12 cellular contexts compared by ENCODE assay signal in genomic region chrX:11764602-11765067, GRCh38. TPM values are rescaled to one million over a fixed set of nuclear protein-coding genes. Genes with fewer than 3 reads are reported as not detected.
DNase-seq lines count a peak whose midpoint lies in the region; ATAC-seq, FAIRE-seq and TF ChIP-seq lines count a peak whose summit lies in the region.
"Had no signal": no experiment of that assay in that cellular context is flagged by ENCODE, and none has a peak within 500 bp of the region (broad histone marks: within the 10 kb centered on the region; RNA-seq: fewer than 3 reads in every experiment).

No MANE protein-coding gene starts in this region.

- TF ChIP-seq CTCF in astrocyte (IDR thresholded peaks at IDR 0.05; ENCODE audit: insufficient read depth, low read depth, low read length): no peak
- no peak for TF ChIP-seq CTCF in endodermal cell (conservative IDR thresholded peaks at IDR 0.05)
- TF ChIP-seq CTCF in chondrocyte (IDR thresholded peaks at IDR 0.05): no peak

- H3K79me2 ChIP-seq in astrocyte (ENCODE audit: insufficient read depth, low read length): peaks cover 6% of the 10 kb centered on the region

- POLR2A ChIA-PET in CD8-positive, alpha-beta memory T cell (lab: Charles Lee): no interaction called here

- no peaks in the 10 kb centered on the region for H3K27me3 Mint-ChIP-seq in CD8-positive, alpha-beta memory T cell
- no peaks in the 10 kb centered on the region for H3K27me3 Mint-ChIP-seq in astrocyte (ENCODE audit: low read depth, unreplicated experiment)
- H3K27me3 Mint-ChIP-seq in endodermal cell (ENCODE audit: insufficient read depth): no peaks in the 10 kb centered on the region
- H3K27me3 Mint-ChIP-seq in chondrocyte (ENCODE audit: low read depth): no peaks in the 10 kb centered on the region

- H3K27ac Mint-ChIP-seq in CD8-positive, alpha-beta memory T cell: peak overlapping the region; percentile 67 to 97 (median 86)
- no peak overlapping the region for H3K27ac Mint-ChIP-seq in astrocyte (ENCODE audit: unreplicated experiment)
- H3K27ac Mint-ChIP-seq in endodermal cell: no peak overlapping the region
- H3K27ac Mint-ChIP-seq in chondrocyte (ENCODE audit: unreplicated experiment): no peak overlapping the region

- no peaks in the 10 kb centered on the region for H3K27me3 ChIP-seq in CD8-positive, alpha-beta memory T cell (ENCODE audit: insufficient read depth, low read length, poor library complexity, severe bottlenecking)
- no peaks in the 10 kb centered on the region for H3K27me3 ChIP-seq in astrocyte (ENCODE audit: insufficient read depth, low read length)
- H3K27me3 ChIP-seq in endodermal cell (ENCODE audit: control insufficient read depth, insufficient read depth, low read length, poor library complexity, severe bottlenecking): no peaks in the 10 kb centered on the region

- H3K9me3 Mint-ChIP-seq in CD8-positive, alpha-beta memory T cell: no peaks in the 10 kb centered on the region
- no peaks in the 10 kb centered on the region for H3K9me3 Mint-ChIP-seq in astrocyte (ENCODE audit: unreplicated experiment)
- H3K9me3 Mint-ChIP-seq in endodermal cell: peaks cover 42% of the 10 kb centered on the region
- H3K9me3 Mint-ChIP-seq in chondrocyte (ENCODE audit: low read depth): peaks cover 3% of the 10 kb centered on the region

- H3K4me3 ChIP-seq in CD8-positive, alpha-beta memory T cell (ENCODE audit: low read length): peak overlapping the region; percentile 29
- H3K4me3 ChIP-seq in astrocyte (ENCODE audit: insufficient read depth, low read depth, low read length) (no peak overlapping the region), endodermal cell (ENCODE audit: low read length) (no peak overlapping the region)

- DNase-seq in CD8-positive, alpha-beta memory T cell: no peak
- DNase-seq in astrocyte (ENCODE audit: low read depth) (no peak), endodermal cell (no peak), chondrocyte (ENCODE audit: low spot score) (no peak), mucosa of gallbladder (ENCODE audit: low spot score) (no peak), UCSD-AML1 (lab: John Stamatoyannopoulos, UW; ENCODE audit: unreplicated experiment) (no peak)
- DNase-seq: activated CD4-positive, alpha-beta T cell treated with anti-CD3 and anti-CD28 coated beads for 48 hours; MM.1S had no signal

- CTCF ChIA-PET in CD8-positive, alpha-beta memory T cell (lab: Charles Lee): interaction anchor here (0.9 kb wide), 1 partner anchor 10 kb away, joined by 3 read pairs; no protein-coding TSS in a partner anchor

- no peaks in the 10 kb centered on the region for H3K9me3 ChIP-seq in CD8-positive, alpha-beta memory T cell (ENCODE audit: low read length)
- H3K9me3 ChIP-seq in astrocyte (ENCODE audit: insufficient read depth, low read depth, low read length) (no peaks in the 10 kb centered on the region), endodermal cell (ENCODE audit: control insufficient read depth, low read length) (no peaks in the 10 kb centered on the region)

- H3K36me3 Mint-ChIP-seq in CD8-positive, alpha-beta memory T cell: peaks cover 32 to 82% (median 53%) of the 10 kb centered on the region in 3 donors
- H3K36me3 Mint-ChIP-seq in astrocyte (ENCODE audit: low read depth, unreplicated experiment): no peaks in the 10 kb centered on the region
- H3K36me3 Mint-ChIP-seq in endodermal cell (ENCODE audit: low read depth): peaks cover 32% of the 10 kb centered on the region
- peaks cover 15% of the 10 kb centered on the region for H3K36me3 Mint-ChIP-seq in chondrocyte (ENCODE audit: low read depth)

- peaks cover 53% of the 10 kb centered on the region for H3K4me1 ChIP-seq in CD8-positive, alpha-beta memory T cell (ENCODE audit: insufficient read depth, low read length)
- no peaks in the 10 kb centered on the region for H3K4me1 ChIP-seq in astrocyte (ENCODE audit: insufficient read depth, low read length)
- H3K4me1 ChIP-seq in endodermal cell (ENCODE audit: control insufficient read depth, insufficient read depth, low read length): no peaks in the 10 kb centered on the region

- H4K20me1 ChIP-seq in astrocyte (ENCODE audit: insufficient read depth, low read length): no peaks in the 10 kb centered on the region

- H3K27ac ChIP-seq in CD8-positive, alpha-beta memory T cell (ENCODE audit: low read depth, low read length): no peak overlapping the region
- H3K27ac ChIP-seq in astrocyte (ENCODE audit: low read depth, low read length): no peak overlapping the region
- no peak overlapping the region for H3K27ac ChIP-seq in endodermal cell (ENCODE audit: low read depth, low read length)
- H3K27ac ChIP-seq: C4-2B had no signal

- H3K9ac ChIP-seq in astrocyte (ENCODE audit: low read length) (no peak overlapping the region), endodermal cell (ENCODE audit: extremely low read depth, low read length, poor library complexity, severe bottlenecking) (no peak overlapping the region)

- peaks cover 64 to 82% (median 76%) of the 10 kb centered on the region in 3 donors for H3K4me1 Mint-ChIP-seq in CD8-positive, alpha-beta memory T cell
- H3K4me1 Mint-ChIP-seq in astrocyte (ENCODE audit: low read depth, unreplicated experiment): no peaks in the 10 kb centered on the region
- H3K4me1 Mint-ChIP-seq in endodermal cell: no peaks in the 10 kb centered on the region
- peaks cover 10% of the 10 kb centered on the region for H3K4me1 Mint-ChIP-seq in chondrocyte (ENCODE audit: low read depth)

- 94% methylated on average over 8 of the region's 8 CpGs; no CpG with 5 or more reads in 1 of the 2 experiments for WGBS in endodermal cell (ENCODE audit: insufficient coverage in 1 of 2, insufficient read length in 1 of 2), 2 experiments

- peak; percentile 32 for ATAC-seq in GM18867 (IDR thresholded peaks at IDR 0.05; ENCODE audit: unreplicated experiment)
- peak; percentile 37 for ATAC-seq in HG03571 (IDR thresholded peaks at IDR 0.05; ENCODE audit: unreplicated experiment)

- H3K4me2 ChIP-seq in astrocyte (ENCODE audit: low read length): no peak overlapping the region

- peak overlapping the region; percentile 62 to 91 (median 80) for H3K4me3 Mint-ChIP-seq in CD8-positive, alpha-beta memory T cell
- peak overlapping the region; percentile 11 for H3K4me3 Mint-ChIP-seq in astrocyte (ENCODE audit: unreplicated experiment)
- H3K4me3 Mint-ChIP-seq in endodermal cell: no peak overlapping the region
- no peak overlapping the region for H3K4me3 Mint-ChIP-seq in chondrocyte (ENCODE audit: unreplicated experiment)

- no peak overlapping the region for H2AFZ ChIP-seq in astrocyte (ENCODE audit: low read depth, low read length)

- no peak for FAIRE-seq in astrocyte (lab: Jason Lieb, UNC)
- FAIRE-seq: colon had no signal

- peaks cover 25% of the 10 kb centered on the region for H3K36me3 ChIP-seq in CD8-positive, alpha-beta memory T cell (ENCODE audit: insufficient read depth, low read length)
- H3K36me3 ChIP-seq in astrocyte (ENCODE audit: insufficient read depth, low read length) (peaks cover 29% of the 10 kb centered on the region), endodermal cell (ENCODE audit: control insufficient read depth, insufficient read depth, low read length) (peaks cover 39% of the 10 kb centered on the region)

RNA-seq across cellular contexts. Expression of gene MSL3, which starts 6.6 kb away (rescaled TPM):
- 10 to 100 TPM; 34.6 to 37.5 TPM for total RNA-seq in CD8-positive, alpha-beta memory T cell
- polyA plus RNA-seq in CD8-positive, alpha-beta memory T cell: 80.4 TPM
- total RNA-seq in astrocyte (24.8 and 29.2 TPM in 2 replicates), endodermal cell (10 to 100 TPM; 16.2 to 18.0 TPM), chondrocyte (22.0 to 25.2 TPM (median 24.2 TPM) in 3 replicates), mucosa of gallbladder (24.3 TPM)
- 23.3 TPM for polyA plus RNA-seq in endodermal cell (2013, experiment 1 of 2)
- polyA plus RNA-seq in endodermal cell (2013, experiment 2 of 2): 21.1 TPM

Comparison
In these comparisons a context has a peak if more than half of its experiments do, and no peak if none do; other contexts are left out.
1. H3K27ac Mint-ChIP-seq: peak in CD8-positive, alpha-beta memory T cell (8 of 8); none in astrocyte (single experiment), endodermal cell (single experiment) and chondrocyte (single experiment).
2. H3K4me3 Mint-ChIP-seq: peak in CD8-positive, alpha-beta memory T cell (7 of 7) and astrocyte (single experiment); none in endodermal cell (single experiment) and chondrocyte (single experiment).